In genomic region chr16:86903068-86903467, GRCh38 we compare ENCODE assay signal across 9 cellular contexts.
"Had no signal": no experiment of that assay in that cellular context is flagged by ENCODE, and none has a peak within 500 bp of the region (broad histone marks: within the 10 kb centered on the region; RNA-seq: fewer than 3 reads in every experiment).

No MANE protein-coding gene starts in this region.

- H3K27ac Mint-ChIP-seq: H9, HFFc6 had no signal

- H3K27ac ChIP-seq: HL-60, KMS-11 had no signal

- H3K4me2 ChIP-seq: KMS-11 had no signal

- H3K9ac ChIP-seq: KMS-11 had no signal

- H3K9me3 Mint-ChIP-seq: H9, HFFc6 had no signal

- ATAC-seq: HepG2 had no signal

- FAIRE-seq: H54, HepG2 had no signal

- DNase-seq: GOT3, H9, HCEC 1CT, HFFc6, KBM-7 had no signal
